In genomic region chr13:35411059-35411744, GRCh38 we compare ENCODE assay signal across 1 cellular context.
A peak's percentile ranks its signal among the peaks of the same experiment; 100 is the strongest.
TF ChIP-seq lines count a peak whose summit lies in the region.

No MANE protein-coding gene starts in this region.

TF ChIP-seq in HepG2, 621 proteins besides CTCF, POLR2A, EP300 and RAD21 (continued from another document):
- TF ChIP-seq TERF1 (CRISPR knock-in tag; IDR thresholded peaks at IDR 0.05) (no peak), ATF6 (CRISPR knock-in tag; conservative IDR thresholded peaks at IDR 0.05) (no peak), HMGXB3 (CRISPR knock-in tag; IDR thresholded peaks at IDR 0.05; ENCODE audit: borderline replicate concordance) (no peak), POLR2AphosphoS5 (IDR thresholded peaks at IDR 0.05; ENCODE audit: low read depth, low read length) (no peak), ZMAT3 (CRISPR knock-in tag; conservative IDR thresholded peaks at IDR 0.05) (no peak), ZNF18 (CRISPR knock-in tag; IDR thresholded peaks at IDR 0.05; ENCODE audit: insufficient replicate concordance) (no peak), NFIC (IDR thresholded peaks at IDR 0.05; ENCODE audit: low read length) (peak; percentile 59; the same call in 1 of the 2 replicates), SOX6 (IDR thresholded peaks at IDR 0.05) (no peak), SOX6 (CRISPR knock-in tag; IDR thresholded peaks at IDR 0.05) (peak; percentile 30; the same call in 1 of the 2 replicates), SOX13 (IDR thresholded peaks at IDR 0.05) (no peak), SOX13 (CRISPR knock-in tag; conservative IDR thresholded peaks at IDR 0.05 in 1 of 2, IDR thresholded peaks at IDR 0.05 in 1 of 2) (0 out of 4 replicates have a peak, but pooled peaks of 1 of the 2 experiments have one; percentile 11), FOXP4 (CRISPR knock-in tag; IDR thresholded peaks at IDR 0.05) (0 out of 2 replicates have a peak, but pooled peaks have one; percentile 15), KDM4B (CRISPR knock-in tag; IDR thresholded peaks at IDR 0.05) (no peak), ZNF703 (CRISPR knock-in tag; IDR thresholded peaks at IDR 0.05; ENCODE audit: borderline replicate concordance) (no peak), HNF4A (CRISPR knock-in tag; IDR thresholded peaks at IDR 0.05) (peak; percentile 23; the same call in 1 of the 2 replicates)
